8 cellular contexts compared by ENCODE assay signal in the genomic region with DNA sequence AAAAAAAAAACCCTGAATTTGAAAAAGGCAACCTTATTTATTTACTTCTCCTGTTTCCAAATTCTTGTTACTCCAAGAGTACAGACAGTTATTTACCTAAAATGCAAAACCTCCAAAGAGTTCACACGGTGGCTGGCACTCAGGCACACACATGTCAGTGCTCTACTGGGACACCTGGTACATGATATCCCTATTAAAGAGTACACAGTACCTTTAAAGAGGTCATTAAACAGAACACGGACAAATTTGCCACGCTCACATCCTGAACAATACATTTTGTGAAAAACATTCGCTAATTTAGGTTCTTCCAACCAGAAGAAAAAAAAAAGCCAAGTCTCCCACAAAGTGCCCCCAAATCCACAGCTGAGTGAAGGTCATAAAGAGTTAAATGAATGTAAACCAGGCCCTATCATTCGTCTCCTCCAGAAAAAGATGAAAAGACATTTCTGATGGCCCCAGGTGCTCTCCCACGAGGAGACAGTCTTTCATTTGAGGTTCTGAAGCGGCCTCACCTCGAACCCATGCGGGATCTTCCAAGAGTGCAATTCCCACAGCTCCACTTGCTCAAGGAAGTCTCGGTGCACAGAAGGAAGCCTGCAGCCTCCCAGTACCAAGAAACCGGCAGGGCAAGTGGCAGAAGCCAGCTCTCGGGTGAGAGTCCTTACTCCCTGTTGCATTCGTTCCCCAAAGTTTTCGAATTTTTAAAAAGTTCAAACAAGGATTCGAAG. TPM values are rescaled to one million over a fixed set of nuclear protein-coding genes. Genes with fewer than 3 reads are reported as not detected.
A peak's percentile ranks its signal among the peaks of the same experiment; 100 is the strongest.
DNase-seq lines count a peak whose midpoint lies in the region; ATAC-seq, FAIRE-seq and TF ChIP-seq lines count a peak whose summit lies in the region.

No MANE protein-coding gene starts in this region.

- TF ChIP-seq POLR2A in spleen (IDR thresholded peaks at IDR 0.05) = no peak
- TF ChIP-seq POLR2A in GM12892 (IDR thresholded peaks at IDR 0.05; ENCODE audit: low read depth, low read length) = no peak

- DNase-seq in EH (ENCODE audit: low read depth) = peak; percentile 65
- DNase-seq in HuH-7 (ENCODE audit: low spot score) = peak; percentile 29
- no peak for DNase-seq in activated naive CD8-positive, alpha-beta T cell treated with anti-CD3 and anti-CD28 coated beads, Interleukin-2, amount 50 U/mL, for 24 hours
- DNase-seq in spleen = no peak
- no peak for DNase-seq in stimulated activated CD4-positive, alpha-beta T cell treated with anti-CD3 and anti-CD28 coated beads, Interleukin-15, amount 100 ng/mL, for 24 hours
- no peak for DNase-seq in GM12892 (ENCODE audit: insufficient read length)

- TF ChIP-seq CTCF in spleen (IDR thresholded peaks at IDR 0.05 in 8 of 11, conservative IDR thresholded peaks at IDR 0.05 in 3 of 11) = no peak

- ATAC-seq in activated naive CD8-positive, alpha-beta T cell treated with anti-CD3 and anti-CD28 coated beads, Interleukin-2, amount 50 U/mL, for 24 hours = no peak
- ATAC-seq in HG03039 (IDR thresholded peaks at IDR 0.05; ENCODE audit: unreplicated experiment) = no peak

- intact Hi-C loops in spleen (cut with DNase I; ENCODE audit: low total_unique reads) = no loop called here

- peak overlapping the region; percentile 88 to 99 (median 97) for H3K27ac ChIP-seq in spleen

- no peaks in the 10 kb centered on the region for H3K27me3 Mint-ChIP-seq in activated naive CD8-positive, alpha-beta T cell treated with anti-CD3 and anti-CD28 coated beads, Interleukin-2, amount 50 U/mL, for 24 hours

- H3K4me3 ChIP-seq in iPS-15b (ENCODE audit: low read depth, low read length) (peak overlapping the region; percentile 45), spleen (peak overlapping the region; percentile 60 to 92 (median 72))

- H3K9me3 ChIP-seq in iPS-15b (ENCODE audit: control insufficient read depth, insufficient read depth, low read length) = no peaks in the 10 kb centered on the region
- no peaks in the 10 kb centered on the region for H3K9me3 ChIP-seq in spleen

- H3K4me1 ChIP-seq in iPS-15b (ENCODE audit: control insufficient read depth, insufficient read depth, low read length) = no peaks in the 10 kb centered on the region
- H3K4me1 ChIP-seq in spleen = peaks cover 18 to 80% (median 52%) of the 10 kb centered on the region in 6 donors

- peak overlapping the region; percentile 88 for H3K4me3 Mint-ChIP-seq in activated naive CD8-positive, alpha-beta T cell treated with anti-CD3 and anti-CD28 coated beads, Interleukin-2, amount 50 U/mL, for 24 hours

- no peaks in the 10 kb centered on the region for H3K9me3 Mint-ChIP-seq in activated naive CD8-positive, alpha-beta T cell treated with anti-CD3 and anti-CD28 coated beads, Interleukin-2, amount 50 U/mL, for 24 hours

- H3K36me3 Mint-ChIP-seq in activated naive CD8-positive, alpha-beta T cell treated with anti-CD3 and anti-CD28 coated beads, Interleukin-2, amount 50 U/mL, for 24 hours (ENCODE audit: low read depth) = peaks cover 16% of the 10 kb centered on the region

- H3K9ac ChIP-seq in iPS-15b (ENCODE audit: low read depth, low read length) = peak overlapping the region; percentile 70

- H3K27ac Mint-ChIP-seq in activated naive CD8-positive, alpha-beta T cell treated with anti-CD3 and anti-CD28 coated beads, Interleukin-2, amount 50 U/mL, for 24 hours = peak overlapping the region; percentile 80

- FAIRE-seq in GM12892 (lab: Jason Lieb, UNC) = no peak

- no peaks in the 10 kb centered on the region for H3K36me3 ChIP-seq in iPS-15b (ENCODE audit: control insufficient read depth, insufficient read depth, low read length)
- no peaks in the 10 kb centered on the region for H3K36me3 ChIP-seq in spleen

- H3K27me3 ChIP-seq in iPS-15b (ENCODE audit: control insufficient read depth, insufficient read depth, low read length) (peaks cover 26% of the 10 kb centered on the region), spleen (replicated peaks in 1 of 7) (no peaks in the 10 kb centered on the region)

- WGBS in spleen, 5 donors = 12 to 20% (median 15%) methylated on average over 11 to 15 of the region's 15 CpGs

- H3K4me1 Mint-ChIP-seq in activated naive CD8-positive, alpha-beta T cell treated with anti-CD3 and anti-CD28 coated beads, Interleukin-2, amount 50 U/mL, for 24 hours = peaks cover 65% of the 10 kb centered on the region

RNA-seq across cellular contexts. Expression of gene ERN1, which starts 1.0 kb away (rescaled TPM):
- 10 to 100 TPM; 34.5 to 65.4 (median 47.2) TPM for total RNA-seq in spleen
- 1 to 10 TPM; 3.1 to 6.2 (median 3.7) TPM for polyA plus RNA-seq in spleen
- polyA plus RNA-seq in GM12892 (2012; ENCODE audit: missing spikeins) = 7.7 TPM

Comparison
In these comparisons a context has a peak if more than half of its experiments do, and no peak if none do; other contexts are left out.
1. DNase-seq: peak in EH (single experiment) and HuH-7 (single experiment); none in activated naive CD8-positive, alpha-beta T cell treated with anti-CD3 and anti-CD28 coated beads, Interleukin-2, amount 50 U/mL, for 24 hours (single experiment), spleen (single experiment), stimulated activated CD4-positive, alpha-beta T cell treated with anti-CD3 and anti-CD28 coated beads, Interleukin-15, amount 100 ng/mL, for 24 hours (single experiment) and GM12892 (single experiment).